In genomic region chr1:227790868-227791267, GRCh38 we compare ENCODE assay signal across 19 cellular contexts. TPM values are rescaled to one million over a fixed set of nuclear protein-coding genes. Genes with fewer than 3 reads are reported as not detected.
DNase-seq lines count a peak whose midpoint lies in the region; ATAC-seq and TF ChIP-seq lines count a peak whose summit lies in the region.
"Had no signal": no experiment of that assay in that cellular context is flagged by ENCODE, and none has a peak within 500 bp of the region (broad histone marks: within the 10 kb centered on the region; RNA-seq: fewer than 3 reads in every experiment).

No MANE protein-coding gene starts in this region.

- peaks cover 0 to 2% of the 10 kb centered on the region in 2 donors for H3K27me3 Mint-ChIP-seq in CD4-positive, alpha-beta memory T cell
- H3K27me3 Mint-ChIP-seq in osteocyte (ENCODE audit: unreplicated experiment) = peaks cover 5% of the 10 kb centered on the region

- no peak overlapping the region for H3K4me3 ChIP-seq in CD4-positive, alpha-beta memory T cell (ENCODE audit: low read length in 2 of 2)
- H3K4me3 ChIP-seq in HEK293 (ENCODE audit: low read depth, low read length) (no peak overlapping the region), esophagus squamous epithelium (no peak overlapping the region), PC-3 (ENCODE audit: low read length) (no peak overlapping the region), lower lobe of right lung (no peak overlapping the region)
- H3K4me3 ChIP-seq: GM12878 had no signal

- POLR2A ChIA-PET in CD4-positive, alpha-beta memory T cell (lab: Charles Lee; ENCODE audit: partially characterized antibody) = interaction anchor here (1.0 kb wide), 1 partner anchor 25 kb away, joined by 3 read pairs; no protein-coding TSS in a partner anchor
- POLR2A ChIA-PET in HEK293 (lab: Yijun Ruan, JAX) (no interaction called here), PC-3 (lab: Charles Lee; ENCODE audit: unreplicated experiment) (no interaction called here)

- no peak for DNase-seq in CD4-positive, alpha-beta memory T cell
- DNase-seq in esophagus squamous epithelium (lab: John Stamatoyannopoulos, UW) (no peak), osteocyte (ENCODE audit: extremely low spot score, unreplicated experiment) (peak; percentile 46), PC-3 (no peak), NCI-H1048 (lab: John Stamatoyannopoulos, UW) (no peak), lower lobe of right lung (no peak)
- DNase-seq: DND-41, GDM1, GOT3, KBM-7, MV-4-11, NCI-H1436, NCI-H2081 treated with DMSO at 0.1 percent for 48 hours, NCI-H510A treated with DMSO at 0.1 percent for 48 hours had no signal

- no peaks in the 10 kb centered on the region for H3K36me3 ChIP-seq in CD4-positive, alpha-beta memory T cell (ENCODE audit: insufficient read depth, low read length)
- no peaks in the 10 kb centered on the region for H3K36me3 ChIP-seq in HEK293 (ENCODE audit: control insufficient read depth in 2 of 2, insufficient read depth in 1 of 2, low read length in 2 of 2)
- H3K36me3 ChIP-seq in esophagus squamous epithelium = no peaks in the 10 kb centered on the region
- no peaks in the 10 kb centered on the region for H3K36me3 ChIP-seq in PC-3 (ENCODE audit: low read depth, low read length)
- H3K36me3 ChIP-seq in lower lobe of right lung = no peaks in the 10 kb centered on the region

- H4K20me1 ChIP-seq in PC-3 (ENCODE audit: low read length) = no peaks in the 10 kb centered on the region

- H3K36me3 Mint-ChIP-seq in CD4-positive, alpha-beta memory T cell = no peaks in the 10 kb centered on the region
- no peaks in the 10 kb centered on the region for H3K36me3 Mint-ChIP-seq in osteocyte (ENCODE audit: unreplicated experiment)
- H3K36me3 Mint-ChIP-seq: CD14-positive monocyte had no signal

- H3K9me3 Mint-ChIP-seq in CD4-positive, alpha-beta memory T cell = no peaks in the 10 kb centered on the region
- H3K9me3 Mint-ChIP-seq in osteocyte (ENCODE audit: unreplicated experiment) = no peaks in the 10 kb centered on the region

- no peak overlapping the region for H3K27ac ChIP-seq in CD4-positive, alpha-beta memory T cell (ENCODE audit: low read depth, low read length)
- H3K27ac ChIP-seq in HEK293 (ENCODE audit: extremely low read depth, low read depth, low read length) (no peak overlapping the region), esophagus squamous epithelium (peak overlapping the region; percentile 14 to 95 (median 59)), PC-3 (ENCODE audit: low read length) (no peak overlapping the region), lower lobe of right lung (no peak overlapping the region)

- no peaks in the 10 kb centered on the region for H3K9me2 ChIP-seq in PC-3 (replicated peaks; ENCODE audit: low read length)

- no peak for ATAC-seq in PC-3
- ATAC-seq in lower lobe of right lung = no peak
- ATAC-seq: GM12878 had no signal

- no peak overlapping the region for H3K4me2 ChIP-seq in PC-3 (ENCODE audit: low read length)

- H3K27ac Mint-ChIP-seq in CD4-positive, alpha-beta memory T cell = peak overlapping the region in 4 of 7 donors; percentile 10 to 82 (median 52)
- no peak overlapping the region for H3K27ac Mint-ChIP-seq in osteocyte (ENCODE audit: unreplicated experiment)

- H3K4me1 Mint-ChIP-seq in CD4-positive, alpha-beta memory T cell = peaks cover 12 to 41% (median 21%) of the 10 kb centered on the region in 4 donors
- peaks cover 53% of the 10 kb centered on the region for H3K4me1 Mint-ChIP-seq in osteocyte (ENCODE audit: unreplicated experiment)

- H3K79me2 ChIP-seq in PC-3 (ENCODE audit: low read length) = no peaks in the 10 kb centered on the region

- H2AFZ ChIP-seq in PC-3 (ENCODE audit: low read length) = no peak overlapping the region

- no TSS peak for BruUV-seq in PC-3 (replicated peaks; lab: Mats Ljungman, UMichigan)

- H3F3A ChIP-seq in PC-3 (ENCODE audit: low read length, unreplicated experiment) = no peaks in the 10 kb centered on the region

- CTCF ChIA-PET in CD4-positive, alpha-beta memory T cell (lab: Charles Lee; ENCODE audit: partially characterized antibody) = no interaction called here
- CTCF ChIA-PET in HEK293 (lab: Yijun Ruan, JAX) = no interaction called here
- CTCF ChIA-PET in PC-3 (lab: Charles Lee) = no interaction called here

- no peak for TF ChIP-seq POLR2A in esophagus squamous epithelium (IDR thresholded peaks at IDR 0.05)

- 38 to 77% methylated on average over 4 of the region's 4 CpGs for WGBS in esophagus squamous epithelium, 2 donors

- H3K27me3 ChIP-seq in CD4-positive, alpha-beta memory T cell (ENCODE audit: insufficient read depth, low read length) = no peaks in the 10 kb centered on the region
- H3K27me3 ChIP-seq in esophagus squamous epithelium = peaks cover 0 to 25% (median 0%) of the 10 kb centered on the region in 4 donors
- no peaks in the 10 kb centered on the region for H3K27me3 ChIP-seq in PC-3 (ENCODE audit: low read length)
- peaks cover 7% of the 10 kb centered on the region for H3K27me3 ChIP-seq in lower lobe of right lung (ENCODE audit: low read depth)

- no peaks in the 10 kb centered on the region for H3K9me3 ChIP-seq in CD4-positive, alpha-beta memory T cell (ENCODE audit: control insufficient read depth in 1 of 2, low read length in 2 of 2)
- H3K9me3 ChIP-seq in HEK293 (ENCODE audit: control insufficient read depth, insufficient read depth, low read depth, low read length) (no peaks in the 10 kb centered on the region), esophagus squamous epithelium (no peaks in the 10 kb centered on the region), PC-3 (ENCODE audit: low read length) (no peaks in the 10 kb centered on the region), lower lobe of right lung (no peaks in the 10 kb centered on the region)

- H3K4me3 Mint-ChIP-seq in CD4-positive, alpha-beta memory T cell = peak overlapping the region in 2 of 8 donors; percentile 57 to 60
- no peak overlapping the region for H3K4me3 Mint-ChIP-seq in osteocyte (ENCODE audit: unreplicated experiment)
- H3K4me3 Mint-ChIP-seq: CD14-positive monocyte had no signal

- no peak overlapping the region for H3K9ac ChIP-seq in PC-3 (ENCODE audit: low read length)

- intact Hi-C loops in CD4-positive, alpha-beta memory T cell (cut with micrococcal nuclease) = no loop called here
- intact Hi-C loops in esophagus squamous epithelium (cut with DNase I) (no loop called here), PC-3 (cut with micrococcal nuclease) (no loop called here), lower lobe of right lung (cut with DNase I) (no loop called here)

- peaks cover 28% of the 10 kb centered on the region for H3K4me1 ChIP-seq in CD4-positive, alpha-beta memory T cell (ENCODE audit: insufficient read depth, low read length)
- H3K4me1 ChIP-seq in HEK293 (ENCODE audit: control insufficient read depth, insufficient read depth, low read length) = peaks cover 3% of the 10 kb centered on the region; the same call in 1 of the 2 replicates
- peaks cover 26 to 92% (median 34%) of the 10 kb centered on the region in 3 donors for H3K4me1 ChIP-seq in esophagus squamous epithelium
- peaks cover 18% of the 10 kb centered on the region for H3K4me1 ChIP-seq in PC-3 (ENCODE audit: insufficient read depth, low read length)
- peaks cover 31% of the 10 kb centered on the region for H3K4me1 ChIP-seq in lower lobe of right lung

- TF ChIP-seq CTCF in HEK293 (tag by site-specific recombination; IDR thresholded peaks at IDR 0.05) (no peak), esophagus squamous epithelium (IDR thresholded peaks at IDR 0.05) (no peak), osteocyte (IDR thresholded peaks at IDR 0.05) (no peak), PC-3 (conservative IDR thresholded peaks at IDR 0.05; ENCODE audit: low read depth, low read length) (no peak), lower lobe of right lung (IDR thresholded peaks at IDR 0.05) (no peak)

TF ChIP-seq in HEK293, 187 proteins besides CTCF, POLR2A, EP300 and RAD21:
- 0 out of 2 replicates have a peak, but pooled peaks have one; percentile 36 for TF ChIP-seq ZBTB17 (tag by site-specific recombination; IDR thresholded peaks at IDR 0.05)
- TF ChIP-seq ZNF239 (tag by site-specific recombination; IDR thresholded peaks at IDR 0.05) = no peak

RNA-seq across cellular contexts. Expression of gene PRSS38, which starts 24.6 kb away (rescaled TPM):
- total RNA-seq in CD4-positive, alpha-beta memory T cell = not detected
- polyA plus RNA-seq in CD4-positive, alpha-beta memory T cell = not detected
- total RNA-seq in esophagus squamous epithelium (not detected), osteocyte (not detected in 2 replicates), PC-3 (2014; rRNA removed) (not detected in 2 replicates), lower lobe of right lung (not detected)
- total RNA-seq: A673, GM12878, SK-MEL-5 had no signal
- polyA plus RNA-seq: CD14-positive monocyte, GM12878 had no signal

RNA-seq across cellular contexts. Expression of gene SNAP47, which starts 55.6 kb away (rescaled TPM):
- total RNA-seq in CD4-positive, alpha-beta memory T cell = 10 to 100 TPM; 27.0 to 30.5 TPM
- 10 to 100 TPM; 46.6 to 53.6 TPM for polyA plus RNA-seq in CD4-positive, alpha-beta memory T cell
- total RNA-seq in esophagus squamous epithelium (10 to 100 TPM; 11.3 to 28.5 (median 20.2) TPM), osteocyte (28.6 and 29.6 TPM in 2 replicates), PC-3 (2014; rRNA removed) (123 and 145 TPM in 2 replicates), lower lobe of right lung (23.1 TPM)

RNA-seq across cellular contexts. Expression of gene JMJD4, which starts 55.8 kb away (rescaled TPM):
- 10 to 100 TPM; 32.4 to 34.1 TPM for total RNA-seq in CD4-positive, alpha-beta memory T cell
- 10 to 100 TPM; 22.6 to 26.9 TPM for polyA plus RNA-seq in CD4-positive, alpha-beta memory T cell
- total RNA-seq in esophagus squamous epithelium = 10 to 100 TPM; 13.4 to 20.0 (median 16.7) TPM
- 18.2 and 20.7 TPM in 2 replicates for total RNA-seq in osteocyte
- 80.5 and 87.8 TPM in 2 replicates for total RNA-seq in PC-3 (2014; rRNA removed)
- 14.9 TPM for total RNA-seq in lower lobe of right lung

Comparison
In these comparisons a context has a peak if more than half of its experiments do, and no peak if none do; other contexts are left out.
1. H3K27ac ChIP-seq: peak in esophagus squamous epithelium (4 of 4); none in CD4-positive, alpha-beta memory T cell (single experiment), HEK293 (single experiment), PC-3 (single experiment) and lower lobe of right lung (single experiment).